Comparison of ENCODE assay signal across 19 cellular contexts in the genomic region with DNA sequence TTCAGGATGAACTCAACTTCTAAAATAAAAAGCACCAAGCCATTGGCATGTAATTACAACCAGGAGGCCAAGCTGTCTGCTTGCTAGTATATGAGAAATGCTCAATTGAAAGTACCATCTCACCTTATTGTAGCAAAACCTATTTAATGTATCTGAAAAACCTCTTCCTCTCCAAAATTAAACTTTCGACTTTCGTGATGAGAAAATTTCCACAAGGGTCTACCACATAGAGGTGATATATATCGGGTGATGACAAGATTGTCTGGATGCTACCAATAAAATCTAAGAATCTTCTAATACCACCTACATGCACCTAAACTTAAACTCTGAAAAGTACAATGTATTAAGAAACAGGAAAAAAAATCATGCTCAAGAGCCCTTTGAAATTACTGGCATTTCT.
DNase-seq lines count a peak whose midpoint lies in the region; ATAC-seq and TF ChIP-seq lines count a peak whose summit lies in the region.
"Had no signal": no experiment of that assay in that cellular context is flagged by ENCODE, and none has a peak within 500 bp of the region (broad histone marks: within the 10 kb centered on the region; RNA-seq: fewer than 3 reads in every experiment).

No MANE protein-coding gene starts in this region.

- peaks cover 69% of the 10 kb centered on the region for H3K4me1 Mint-ChIP-seq in T-helper 1 cell treated with Interleukin-12 subunit alpha and Interleukin-12 subunit beta and Interleukin-4 antibody, amounts not matched to agents 30 μg/mL and 1 μg/mL, for 36 hours (ENCODE audit: low read depth)
- peaks cover 85% of the 10 kb centered on the region for H3K4me1 Mint-ChIP-seq in HFFc6 (ENCODE audit: low read depth)
- peaks cover 52% of the 10 kb centered on the region for H3K4me1 Mint-ChIP-seq in activated naive CD8-positive, alpha-beta T cell treated with anti-CD3 and anti-CD28 coated beads, Interleukin-2, amount 10 ng/mL, durations not matched to agents 7 days and 5 days

- H3K4me3 ChIP-seq in psoas muscle = peak overlapping the region; percentile 29
- H3K4me3 ChIP-seq in prostate gland = no peak overlapping the region
- H3K4me3 ChIP-seq: MG63, SJCRH30, transverse colon had no signal

- peaks cover 34% of the 10 kb centered on the region for H3K36me3 Mint-ChIP-seq in T-helper 1 cell treated with Interleukin-12 subunit alpha and Interleukin-12 subunit beta and Interleukin-4 antibody, amounts not matched to agents 30 μg/mL and 1 μg/mL, for 36 hours (ENCODE audit: low read depth)
- H3K36me3 Mint-ChIP-seq in HFFc6 (ENCODE audit: low read depth) = no peaks in the 10 kb centered on the region
- H3K36me3 Mint-ChIP-seq in activated naive CD8-positive, alpha-beta T cell treated with anti-CD3 and anti-CD28 coated beads, Interleukin-2, amount 10 ng/mL, durations not matched to agents 7 days and 5 days = peaks cover 6% of the 10 kb centered on the region

- peak overlapping the region; percentile 78 for H3K27ac Mint-ChIP-seq in T-helper 1 cell treated with Interleukin-12 subunit alpha and Interleukin-12 subunit beta and Interleukin-4 antibody, amounts not matched to agents 30 μg/mL and 1 μg/mL, for 36 hours
- peak overlapping the region; percentile 71 for H3K27ac Mint-ChIP-seq in HFFc6
- peak overlapping the region; percentile 75 for H3K27ac Mint-ChIP-seq in activated naive CD8-positive, alpha-beta T cell treated with anti-CD3 and anti-CD28 coated beads, Interleukin-2, amount 10 ng/mL, durations not matched to agents 7 days and 5 days

- no peaks in the 10 kb centered on the region for H3K27me3 ChIP-seq in psoas muscle (ENCODE audit: insufficient read depth in 3 of 3, low read length in 2 of 3)
- no peaks in the 10 kb centered on the region for H3K27me3 ChIP-seq in prostate gland (replicated peaks; ENCODE audit: insufficient read depth)
- H3K27me3 ChIP-seq: MG63, SJCRH30, transverse colon had no signal

- intact Hi-C loops in psoas muscle (cut with DNase I) = loop anchor here in 1 of 2 donors (5.0 kb wide), 1 partner anchor 60 kb away; no protein-coding TSS in a partner anchor
- intact Hi-C loops in prostate gland (cut with DNase I) = no loop called here

- no peak for ATAC-seq in activated naive CD8-positive, alpha-beta T cell treated with anti-CD3 and anti-CD28 coated beads, Interleukin-2, amount 10 ng/mL, durations not matched to agents 7 days and 5 days (ENCODE audit: low read depth)
- no peak for ATAC-seq in psoas muscle
- ATAC-seq: right cardiac atrium had no signal

- TF ChIP-seq CTCF in HFFc6 (IDR thresholded peaks at IDR 0.05) = no peak
- no peak for TF ChIP-seq CTCF in psoas muscle (IDR thresholded peaks at IDR 0.05)
- TF ChIP-seq CTCF in prostate gland (IDR thresholded peaks at IDR 0.05) = no peak

- H3K9me3 ChIP-seq in psoas muscle (no peaks in the 10 kb centered on the region), prostate gland (no peaks in the 10 kb centered on the region)
- H3K9me3 ChIP-seq: MG63, SJCRH30, transverse colon had no signal

- H3K4me1 ChIP-seq in psoas muscle (peaks cover 59% of the 10 kb centered on the region), prostate gland (replicated peaks) (no peaks in the 10 kb centered on the region)
- H3K4me1 ChIP-seq: SJCRH30 had no signal

- H3K27ac ChIP-seq in psoas muscle = peak overlapping the region; percentile 43
- no peak overlapping the region for H3K27ac ChIP-seq in prostate gland
- H3K27ac ChIP-seq: C4-2B, SJCRH30, transverse colon had no signal

- no peak for TF ChIP-seq POLR2A in prostate gland (IDR thresholded peaks at IDR 0.05)

- no peaks in the 10 kb centered on the region for H3K27me3 Mint-ChIP-seq in T-helper 1 cell treated with Interleukin-12 subunit alpha and Interleukin-12 subunit beta and Interleukin-4 antibody, amounts not matched to agents 30 μg/mL and 1 μg/mL, for 36 hours (ENCODE audit: low read depth)
- no peaks in the 10 kb centered on the region; the same call in 1 of the 2 replicates for H3K27me3 Mint-ChIP-seq in HFFc6 (ENCODE audit: insufficient read depth)
- no peaks in the 10 kb centered on the region for H3K27me3 Mint-ChIP-seq in activated naive CD8-positive, alpha-beta T cell treated with anti-CD3 and anti-CD28 coated beads, Interleukin-2, amount 10 ng/mL, durations not matched to agents 7 days and 5 days

- DNase-seq in T-helper 1 cell (no peak), HFFc6 (no peak), psoas muscle (no peak), hippocampal formation (lab: John Stamatoyannopoulos, UW) (no peak), prostate gland (ENCODE audit: low spot score) (no peak)
- DNase-seq in activated naive CD8-positive, alpha-beta T cell treated with anti-CD3 and anti-CD28 coated beads, Interleukin-2, amount 10 ng/mL, durations not matched to agents 7 days and 5 days = no peak
- no peak for DNase-seq in stimulated activated CD4-positive, alpha-beta T cell treated with anti-CD3 and anti-CD28 coated beads, Interleukin-4, amount 100 ng/mL, for 4 hours
- DNase-seq: 8988T, erythroblast, mesendoderm, MG63, NCI-H187, NCI-H510A, right cardiac atrium, SJCRH30, transverse colon had no signal

- no peaks in the 10 kb centered on the region for H3K9me3 Mint-ChIP-seq in T-helper 1 cell treated with Interleukin-12 subunit alpha and Interleukin-12 subunit beta and Interleukin-4 antibody, amounts not matched to agents 30 μg/mL and 1 μg/mL, for 36 hours
- no peaks in the 10 kb centered on the region for H3K9me3 Mint-ChIP-seq in HFFc6
- no peaks in the 10 kb centered on the region for H3K9me3 Mint-ChIP-seq in activated naive CD8-positive, alpha-beta T cell treated with anti-CD3 and anti-CD28 coated beads, Interleukin-2, amount 10 ng/mL, durations not matched to agents 7 days and 5 days
- H3K9me3 Mint-ChIP-seq: neural crest cell had no signal

- WGBS in psoas muscle, 3 donors = 92 to 99% (median 95%) methylated on average over 3 of the region's 3 CpGs
- 91% methylated on average over 3 of the region's 3 CpGs for WGBS in prostate gland

- no peaks in the 10 kb centered on the region for H3K36me3 ChIP-seq in psoas muscle (ENCODE audit: insufficient read depth in 1 of 2, low read depth in 1 of 2)
- H3K36me3 ChIP-seq in prostate gland = no peaks in the 10 kb centered on the region
- H3K36me3 ChIP-seq: MG63, SJCRH30, transverse colon had no signal

- POLR2A ChIA-PET in activated naive CD8-positive, alpha-beta T cell treated with anti-CD3 and anti-CD28 coated beads, Interleukin-2, amount 10 ng/mL, durations not matched to agents 7 days and 5 days (lab: Charles Lee) = no interaction called here

- H3K4me3 Mint-ChIP-seq in T-helper 1 cell treated with Interleukin-12 subunit alpha and Interleukin-12 subunit beta and Interleukin-4 antibody, amounts not matched to agents 30 μg/mL and 1 μg/mL, for 36 hours = peak overlapping the region; percentile 25
- H3K4me3 Mint-ChIP-seq in HFFc6 = no peak overlapping the region
- peak overlapping the region; percentile 73 for H3K4me3 Mint-ChIP-seq in activated naive CD8-positive, alpha-beta T cell treated with anti-CD3 and anti-CD28 coated beads, Interleukin-2, amount 10 ng/mL, durations not matched to agents 7 days and 5 days
- H3K4me3 Mint-ChIP-seq: neural crest cell had no signal
